ENCODE assay signal across 17 cellular contexts in the genomic region with DNA sequence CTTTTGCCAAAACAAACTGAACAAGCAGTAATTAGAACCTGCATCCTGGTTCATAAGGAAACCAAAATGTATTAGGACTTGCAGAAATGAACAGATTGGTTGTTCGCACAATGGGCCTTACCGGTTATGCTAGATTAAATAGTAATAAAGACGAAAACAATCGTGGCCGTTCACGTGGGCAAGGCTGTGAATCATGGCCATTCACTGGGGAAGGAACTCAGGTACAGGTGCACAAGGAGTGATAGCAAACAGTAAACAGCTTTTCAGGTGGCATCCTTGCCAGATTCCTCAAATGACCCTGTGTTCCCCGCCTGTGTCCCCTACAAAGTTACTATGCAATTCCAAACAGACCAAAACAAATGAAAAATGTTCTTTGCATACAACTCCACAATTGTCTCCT. TPM values are rescaled to one million over a fixed set of nuclear protein-coding genes. Genes with fewer than 3 reads are reported as not detected.
DNase-seq lines count a peak whose midpoint lies in the region; TF ChIP-seq lines count a peak whose summit lies in the region.
"Had no signal": no experiment of that assay in that cellular context is flagged by ENCODE, and none has a peak within 500 bp of the region (broad histone marks: within the 10 kb centered on the region; RNA-seq: fewer than 3 reads in every experiment).

No MANE protein-coding gene starts in this region.

- TF ChIP-seq EP300 in esophagus muscularis mucosa (IDR thresholded peaks at IDR 0.05): no peak

- DNase-seq in NCI-H345 (lab: John Stamatoyannopoulos, UW) (peak; percentile 39), NCI-H345 treated with DMSO at 0.1 percent for 48 hours (lab: John Stamatoyannopoulos, UW; ENCODE audit: unreplicated experiment) (no peak), NCI-H748 treated with DMSO at 0.1 percent for 48 hours (lab: John Stamatoyannopoulos, UW) (peak; percentile 34), esophagus muscularis mucosa (ENCODE audit: extremely low spot score) (no peak), NCI-H1694 (lab: John Stamatoyannopoulos, UW) (no peak), G401 (ENCODE audit: low spot score) (no peak), D341Med (ENCODE audit: low spot score) (no peak)
- DNase-seq: 8988T; DMS79; effector memory CD4-positive, alpha-beta T cell; head of caudate nucleus; mesenchymal stem cell; NCI-H1105 treated with DMSO at 0.1 percent for 48 hours; stimulated activated CD4-positive, alpha-beta T cell treated with anti-CD3 and anti-CD28 coated beads, Interleukin-2, amount 100 ng/mL, for 24 hours; stimulated activated naive CD8-positive, alpha-beta T cell treated with anti-CD3 and anti-CD28 coated beads, Interleukin-15, Interleukin-2, amounts not matched to agents 100 U/mL and 50 U/mL, for 24 hours had no signal

- H3K27me3 ChIP-seq in esophagus muscularis mucosa: no peaks in the 10 kb centered on the region
- no peaks in the 10 kb centered on the region for H3K27me3 ChIP-seq in subcutaneous abdominal adipose tissue (ENCODE audit: control insufficient read depth in 5 of 5, insufficient read depth in 4 of 5, low read length in 5 of 5)

- TF ChIP-seq CTCF in esophagus muscularis mucosa (IDR thresholded peaks at IDR 0.05): no peak

- in situ Hi-C loops in G401 (cut with HindIII; ENCODE audit: low sequenced_read_pairs): no loop called here

- H3K27ac ChIP-seq in esophagus muscularis mucosa (replicated peaks in 1 of 4) (peak overlapping the region; percentile 48 to 99 (median 96)), subcutaneous abdominal adipose tissue (ENCODE audit: low read depth, low read length) (peak overlapping the region; percentile 59)

- intact Hi-C loops in esophagus muscularis mucosa (cut with DNase I): no loop called here

- peak overlapping the region in 1 of 5 donors; percentile 41 for H3K9ac ChIP-seq in subcutaneous abdominal adipose tissue (ENCODE audit: low read length in 5 of 5)

- no peaks in the 10 kb centered on the region for H3K36me3 ChIP-seq in esophagus muscularis mucosa
- H3K36me3 ChIP-seq in subcutaneous abdominal adipose tissue (ENCODE audit: control insufficient read depth in 5 of 5, insufficient read depth in 5 of 5, low read length in 5 of 5): no peaks in the 10 kb centered on the region
- H3K36me3 ChIP-seq: HAP-1 had no signal

- H3K4me1 ChIP-seq in esophagus muscularis mucosa: peaks cover 76 to 100% (median 100%) of the 10 kb centered on the region in 4 donors
- peaks cover 7 to 51% (median 32%) of the 10 kb centered on the region in 5 donors for H3K4me1 ChIP-seq in subcutaneous abdominal adipose tissue (ENCODE audit: control insufficient read depth in 5 of 5, insufficient read depth in 5 of 5, low read length in 5 of 5)

- H3K9me3 ChIP-seq in esophagus muscularis mucosa: no peaks in the 10 kb centered on the region
- no peaks in the 10 kb centered on the region for H3K9me3 ChIP-seq in subcutaneous abdominal adipose tissue (ENCODE audit: control insufficient read depth in 5 of 5, low read length in 5 of 5)
- H3K9me3 ChIP-seq: HAP-1 had no signal

- H3K4me3 ChIP-seq in esophagus muscularis mucosa (no peak overlapping the region), subcutaneous abdominal adipose tissue (ENCODE audit: low read depth in 1 of 5, low read length in 5 of 5) (no peak overlapping the region)
- H3K4me3 ChIP-seq: HAP-1 had no signal

- TF ChIP-seq POLR2A in esophagus muscularis mucosa (IDR thresholded peaks at IDR 0.05; ENCODE audit: low read depth): no peak

- WGBS in esophagus muscularis mucosa: 55% methylated on average over 7 of the region's 7 CpGs

RNA-seq across cellular contexts. Expression of a gene that starts 8.2 kb away (rescaled TPM):
- total RNA-seq in esophagus muscularis mucosa: 100 to 1,000 TPM in 3 of 4 donors, 10 to 100 TPM in 1; 95.3 to 136 (median 131) TPM
- 1.3 and 1.7 TPM in 2 replicates for total RNA-seq in G401 (2014; rRNA removed; shearing (Covaris generic))

Comparison
In these comparisons a context has a peak if more than half of its experiments do, and no peak if none do; other contexts are left out.
1. DNase-seq: peak in NCI-H345 (single experiment) and NCI-H748 treated with DMSO at 0.1 percent for 48 hours (single experiment); none in NCI-H345 treated with DMSO at 0.1 percent for 48 hours (single experiment), esophagus muscularis mucosa (single experiment), NCI-H1694 (single experiment), G401 (single experiment) and D341Med (single experiment).
2. RNA of a gene that starts 8.2 kb away (total RNA-seq): 95.3 to 136 TPM in esophagus muscularis mucosa; 1.3 to 1.7 TPM in G401; every median in the first group is over 10 times any median in the second.